13 cellular contexts compared by ENCODE assay signal in the genomic region with DNA sequence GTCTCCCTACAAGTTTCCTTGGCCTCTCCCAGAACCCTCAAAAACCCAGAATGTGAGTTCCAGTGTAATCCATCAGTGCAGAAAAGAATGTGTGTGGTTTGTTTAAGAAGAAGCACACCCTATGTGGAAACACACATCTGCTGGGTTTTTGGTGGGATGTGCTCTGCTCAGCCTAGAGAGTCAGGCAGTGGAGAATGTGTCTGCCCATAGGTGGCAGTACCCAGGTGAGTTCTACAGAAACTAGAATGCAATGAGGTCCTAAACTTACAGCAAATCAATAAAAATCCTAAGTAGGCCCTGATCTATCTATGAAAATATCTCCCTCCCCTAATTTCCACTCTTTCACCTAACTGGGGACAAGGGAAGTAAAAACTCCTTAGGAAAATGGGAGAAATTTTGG.
"Had no signal": no experiment of that assay in that cellular context is flagged by ENCODE, and none has a peak within 500 bp of the region (broad histone marks: within the 10 kb centered on the region; RNA-seq: fewer than 3 reads in every experiment).

No MANE protein-coding gene starts in this region.

- H3K4me1 Mint-ChIP-seq: activated CD4-positive, alpha-beta memory T cell treated with anti-CD3 and anti-CD28 coated beads, Interleukin-2, amount 10 ng/mL, durations not matched to agents 7 days and 5 days; memory B cell; natural killer cell; stimulated activated effector memory CD8-positive, alpha-beta T cell treated with anti-CD3 and anti-CD28 coated beads, Interleukin-12 subunit alpha, Interleukin-12 subunit beta, amount 100 ng/mL, for 72 hours had no signal

- DNase-seq: activated CD4-positive, alpha-beta memory T cell treated with anti-CD3 and anti-CD28 coated beads, Interleukin-2, amount 10 ng/mL, durations not matched to agents 7 days and 5 days; activated CD4-positive, alpha-beta T cell treated with anti-CD3 and anti-CD28 coated beads for 4 hours; activated effector memory CD4-positive, alpha-beta T cell treated with Interleukin-2 at 50 U/mL for 16 hours; activated naive CD4-positive, alpha-beta T cell treated with anti-CD3 and anti-CD28 coated beads, Interleukin-2, amount 50 U/mL, for 16 hours; activated T-cell treated with anti-CD3 and anti-CD28 coated beads, Interleukin-2, amount 50 U/mL, for 24 hours; dorsolateral prefrontal cortex; kidney; left lung; natural killer cell; retina had no signal

- H3K27ac Mint-ChIP-seq: activated CD4-positive, alpha-beta memory T cell treated with anti-CD3 and anti-CD28 coated beads, Interleukin-2, amount 10 ng/mL, durations not matched to agents 7 days and 5 days; activated T-cell treated with anti-CD3 and anti-CD28 coated beads, Interleukin-2, amount 50 U/mL, for 24 hours; memory B cell; natural killer cell; stimulated activated effector memory CD8-positive, alpha-beta T cell treated with anti-CD3 and anti-CD28 coated beads, Interleukin-12 subunit alpha, Interleukin-12 subunit beta, amount 100 ng/mL, for 72 hours had no signal

- H3K4me3 ChIP-seq: cardiac muscle cell, dorsolateral prefrontal cortex, left lung had no signal

- H3K27me3 Mint-ChIP-seq: activated CD4-positive, alpha-beta memory T cell treated with anti-CD3 and anti-CD28 coated beads, Interleukin-2, amount 10 ng/mL, durations not matched to agents 7 days and 5 days had no signal

- H3K4me3 Mint-ChIP-seq: activated CD4-positive, alpha-beta memory T cell treated with anti-CD3 and anti-CD28 coated beads, Interleukin-2, amount 10 ng/mL, durations not matched to agents 7 days and 5 days; activated T-cell treated with anti-CD3 and anti-CD28 coated beads, Interleukin-2, amount 50 U/mL, for 24 hours; memory B cell; natural killer cell; stimulated activated effector memory CD8-positive, alpha-beta T cell treated with anti-CD3 and anti-CD28 coated beads, Interleukin-12 subunit alpha, Interleukin-12 subunit beta, amount 100 ng/mL, for 72 hours had no signal

- H3K36me3 ChIP-seq: cardiac muscle cell, left lung had no signal

- H3K36me3 Mint-ChIP-seq: memory B cell; natural killer cell; stimulated activated effector memory CD8-positive, alpha-beta T cell treated with anti-CD3 and anti-CD28 coated beads, Interleukin-12 subunit alpha, Interleukin-12 subunit beta, amount 100 ng/mL, for 72 hours had no signal

- H3K9me3 Mint-ChIP-seq: activated CD4-positive, alpha-beta memory T cell treated with anti-CD3 and anti-CD28 coated beads, Interleukin-2, amount 10 ng/mL, durations not matched to agents 7 days and 5 days; activated T-cell treated with anti-CD3 and anti-CD28 coated beads, Interleukin-2, amount 50 U/mL, for 24 hours; memory B cell; stimulated activated effector memory CD8-positive, alpha-beta T cell treated with anti-CD3 and anti-CD28 coated beads, Interleukin-12 subunit alpha, Interleukin-12 subunit beta, amount 100 ng/mL, for 72 hours had no signal

- H3K27ac ChIP-seq: cardiac muscle cell, dorsolateral prefrontal cortex, left lung had no signal

- H3K9me3 ChIP-seq: left lung had no signal

- H3K27me3 ChIP-seq: cardiac muscle cell, left lung had no signal

- ATAC-seq: left lung; natural killer cell; stimulated activated effector memory CD8-positive, alpha-beta T cell treated with anti-CD3 and anti-CD28 coated beads, Interleukin-12 subunit alpha, Interleukin-12 subunit beta, amount 100 ng/mL, for 72 hours had no signal

- H3K4me1 ChIP-seq: left lung had no signal
